In genomic region chr6:18263561-18264337, GRCh38 we compare ENCODE assay signal across 8 cellular contexts. TPM values are rescaled to one million over a fixed set of nuclear protein-coding genes. Genes with fewer than 3 reads are reported as not detected.
DNase-seq lines count a peak whose midpoint lies in the region; ATAC-seq and TF ChIP-seq lines count a peak whose summit lies in the region.

No MANE protein-coding gene starts in this region.

- ATAC-seq in GM21360 (IDR thresholded peaks at IDR 0.05; ENCODE audit: unreplicated experiment), result peak; percentile 10

- H3K36me3 Mint-ChIP-seq in Calu3 (ENCODE audit: insufficient read depth, unreplicated experiment) (peaks cover 52% of the 10 kb centered on the region), chondrocyte (ENCODE audit: low read depth) (no peaks in the 10 kb centered on the region)

- intact Hi-C loops in Calu3 (cut with micrococcal nuclease; ENCODE audit: unreplicated experiment), result loop anchor here (5.0 to 10.0 kb wide), 2 partner anchors 109 to 124 kb away; partner anchors contain the start of genes KDM1B, RNF144B and TPMT

- BruUV-seq in Calu3 (replicated peaks; lab: Mats Ljungman, UMichigan), result no TSS peak

- H3K27me3 Mint-ChIP-seq in Calu3 (ENCODE audit: unreplicated experiment) (no peaks in the 10 kb centered on the region), chondrocyte (ENCODE audit: low read depth) (no peaks in the 10 kb centered on the region)

- H3K9me3 Mint-ChIP-seq in Calu3 (ENCODE audit: low read depth, unreplicated experiment) (no peaks in the 10 kb centered on the region), chondrocyte (ENCODE audit: low read depth) (no peaks in the 10 kb centered on the region)

- H3K27ac Mint-ChIP-seq in Calu3 (ENCODE audit: unreplicated experiment) (peak overlapping the region; percentile 68), chondrocyte (ENCODE audit: unreplicated experiment) (peak overlapping the region; percentile 97)

- CTCF ChIA-PET in Calu3 (lab: Charles Lee), result interaction anchor here (0.6 kb wide), 1 partner anchor 25 kb away, joined by 4 read pairs; no protein-coding TSS in a partner anchor

- H3K4me1 Mint-ChIP-seq in Calu3 (ENCODE audit: low read depth, unreplicated experiment) (peaks cover 38% of the 10 kb centered on the region), chondrocyte (ENCODE audit: low read depth) (peaks cover 50% of the 10 kb centered on the region)

- no peak for TF ChIP-seq CTCF in Calu3 (IDR thresholded peaks at IDR 0.05; ENCODE audit: unreplicated experiment)
- no peak for TF ChIP-seq CTCF in chondrocyte (IDR thresholded peaks at IDR 0.05)

- H3K4me3 Mint-ChIP-seq in Calu3 (ENCODE audit: low read depth, unreplicated experiment) (peak overlapping the region; percentile 79), chondrocyte (ENCODE audit: unreplicated experiment) (peak overlapping the region; percentile 96)

- peak; percentile 48 for DNase-seq in Calu3
- DNase-seq in HUDEP-2 (lab: John Stamatoyannopoulos, UW; ENCODE audit: unreplicated experiment in 76 of 76), result peak in 41 of 76 experiments; percentile 22 to 88 (median 61)
- peak in 3 of 5 experiments; percentile 16 to 52 (median 27) for DNase-seq in T-helper 2 cell
- no peak for DNase-seq in chondrocyte (ENCODE audit: low spot score)
- DNase-seq in kidney tubule cell (ENCODE audit: low spot score), result peak; percentile 62
- DNase-seq in stimulated activated CD4-positive, alpha-beta T cell treated with anti-CD3 and anti-CD28 coated beads, Interleukin-12 subunit alpha, Interleukin-12 subunit beta, amount 100 ng/mL, for 4 hours, result peak; percentile 20
- DNase-seq in SIG-M5 (lab: John Stamatoyannopoulos, UW), result no peak

RNA-seq across cellular contexts. Expression of gene DEK, which starts 0.6 kb away (rescaled TPM):
- total RNA-seq in Calu3 (2022), result 96.2 and 108 TPM in 2 replicates
- total RNA-seq in chondrocyte, result 43.2 to 53.0 TPM (median 46.7 TPM) in 3 replicates

Comparison
In these comparisons a context has a peak if more than half of its experiments do, and no peak if none do; other contexts are left out.
1. DNase-seq: peak in Calu3 (single experiment), HUDEP-2 (41 of 76), T-helper 2 cell (3 of 5), kidney tubule cell (single experiment) and stimulated activated CD4-positive, alpha-beta T cell treated with anti-CD3 and anti-CD28 coated beads, Interleukin-12 subunit alpha, Interleukin-12 subunit beta, amount 100 ng/mL, for 4 hours (single experiment); none in chondrocyte (single experiment) and SIG-M5 (single experiment).